In genomic region chr6:24283043-24283985, GRCh38 we compare ENCODE assay signal across 8 cellular contexts.
DNase-seq lines count a peak whose midpoint lies in the region; ATAC-seq and TF ChIP-seq lines count a peak whose summit lies in the region.

No MANE protein-coding gene starts in this region.

- H3K4me3 Mint-ChIP-seq in activated CD4-positive, alpha-beta T cell treated with anti-CD3 and anti-CD28 coated beads, Interleukin-2, amount 10 ng/mL, durations not matched to agents 7 days and 5 days: no peak overlapping the region

- CTCF ChIA-PET in activated CD4-positive, alpha-beta T cell treated with anti-CD3 and anti-CD28 coated beads, Interleukin-2, amount 10 ng/mL, durations not matched to agents 7 days and 5 days (lab: Charles Lee): interaction anchor here (0.8 to 1.7 kb wide), 3 partner anchors 9 to 13 kb away, joined by 3 to 8 read pairs (median 4); no protein-coding TSS in a partner anchor

- H3K27ac Mint-ChIP-seq in activated CD4-positive, alpha-beta T cell treated with anti-CD3 and anti-CD28 coated beads, Interleukin-2, amount 10 ng/mL, durations not matched to agents 7 days and 5 days: no peak overlapping the region

- POLR2A ChIA-PET in activated CD4-positive, alpha-beta T cell treated with anti-CD3 and anti-CD28 coated beads, Interleukin-2, amount 10 ng/mL, durations not matched to agents 7 days and 5 days (lab: Charles Lee): no interaction called here

- peak; percentile 83 for TF ChIP-seq CTCF in epithelial cell of proximal tubule (conservative IDR thresholded peaks at IDR 0.05; ENCODE audit: low read depth, low read length)
- peak; percentile 28 for TF ChIP-seq CTCF in tibial artery (IDR thresholded peaks at IDR 0.05)

- intact Hi-C loops in tibial artery (cut with DNase I; ENCODE audit: low total_unique reads): no loop called here

- peaks cover 6% of the 10 kb centered on the region for H3K4me1 Mint-ChIP-seq in activated CD4-positive, alpha-beta T cell treated with anti-CD3 and anti-CD28 coated beads, Interleukin-2, amount 10 ng/mL, durations not matched to agents 7 days and 5 days

- H3K27ac ChIP-seq in tibial artery: no peak overlapping the region

- no peaks in the 10 kb centered on the region for H3K36me3 ChIP-seq in tibial artery

- no peaks in the 10 kb centered on the region for H3K9me3 ChIP-seq in tibial artery

- H3K4me3 ChIP-seq in epithelial cell of proximal tubule (ENCODE audit: low read depth, low read length) (peak overlapping the region; percentile 27), tibial artery (peak overlapping the region in 1 of 2 donors; percentile 9)

- no peaks in the 10 kb centered on the region for H3K27me3 ChIP-seq in tibial artery

- peak; percentile 90 for DNase-seq in DMS 273 (lab: John Stamatoyannopoulos, UW; ENCODE audit: unreplicated experiment)
- DNase-seq in NCI-H345 treated with DMSO at 0.1 percent for 48 hours (lab: John Stamatoyannopoulos, UW; ENCODE audit: unreplicated experiment): peak; percentile 94
- DNase-seq in activated CD4-positive, alpha-beta T cell treated with anti-CD3 and anti-CD28 coated beads, Interleukin-2, amount 10 ng/mL, durations not matched to agents 7 days and 5 days: peak; percentile 46
- DNase-seq in epithelial cell of proximal tubule (ENCODE audit: low read depth): peak; percentile 92
- peak; percentile 91 for DNase-seq in mucosa of gallbladder (ENCODE audit: low spot score)
- DNase-seq in tibial artery: peak; percentile 77 to 80

- no peaks in the 10 kb centered on the region for H3K9me3 Mint-ChIP-seq in activated CD4-positive, alpha-beta T cell treated with anti-CD3 and anti-CD28 coated beads, Interleukin-2, amount 10 ng/mL, durations not matched to agents 7 days and 5 days

- peaks cover 0 to 8% (median 4%) of the 10 kb centered on the region in 4 donors for H3K4me1 ChIP-seq in tibial artery

- ATAC-seq in GM19463 (IDR thresholded peaks at IDR 0.05; ENCODE audit: unreplicated experiment): peak; percentile 88
- ATAC-seq in HG03469 (IDR thresholded peaks at IDR 0.05; ENCODE audit: unreplicated experiment): peak; percentile 79

- no peaks in the 10 kb centered on the region for H3K36me3 Mint-ChIP-seq in activated CD4-positive, alpha-beta T cell treated with anti-CD3 and anti-CD28 coated beads, Interleukin-2, amount 10 ng/mL, durations not matched to agents 7 days and 5 days (ENCODE audit: low read depth)

- H3K27me3 Mint-ChIP-seq in activated CD4-positive, alpha-beta T cell treated with anti-CD3 and anti-CD28 coated beads, Interleukin-2, amount 10 ng/mL, durations not matched to agents 7 days and 5 days: peaks cover 2% of the 10 kb centered on the region
